ENCODE assay signal across 8 cellular contexts in genomic region chr10:99734111-99734510, GRCh38. TPM values are rescaled to one million over a fixed set of nuclear protein-coding genes. Genes with fewer than 3 reads are reported as not detected.
DNase-seq lines count a peak whose midpoint lies in the region; ATAC-seq and TF ChIP-seq lines count a peak whose summit lies in the region.
"Not testable (repeated sequence)": the region's sequence is repeated elsewhere in the genome, so short reads cannot be mapped to it uniquely, and the experiment has no call there.

No MANE protein-coding gene starts in this region.

- H4K8ac ChIP-seq in mesenchymal stem cell (ENCODE audit: low read length) = not testable (repeated sequence)

- RAD21 ChIA-PET in HCT116 (lab: Charles Lee; ENCODE audit: low non-redundant PET in 1 of 2, low total read pairs in 2 of 2, uncharacterized antibody in 2 of 2, unreplicated experiment in 2 of 2) = not testable (repeated sequence)

- H3K4me3 ChIP-seq in CD4-positive, CD25-positive, alpha-beta regulatory T cell (ENCODE audit: low read depth, low read length); HCT116 (replicated peaks in 1 of 2; ENCODE audit: low read depth in 1 of 2, low read length in 2 of 2); SU-DHL-6 (ENCODE audit: insufficient read depth, low read length, poor library complexity, severe bottlenecking): not testable (repeated sequence)
- H3K4me3 ChIP-seq in mesenchymal stem cell (ENCODE audit: insufficient read depth in 1 of 2, low read depth in 1 of 2, low read length in 2 of 2) = peak overlapping the region in 1 of 2 experiments; percentile 98
- H3K4me3 ChIP-seq in psoas muscle = peak overlapping the region; percentile 95

- H4K20me1 ChIP-seq in HCT116 (ENCODE audit: insufficient read depth); SU-DHL-6 (ENCODE audit: low read depth, low read length): not testable (repeated sequence)

- WGBS in mesenchymal stem cell = 99% methylated on average over 7 of the region's 10 CpGs
- WGBS in psoas muscle, 3 donors = 49 to 90% (median 58%) methylated on average over 10 of the region's 10 CpGs

- TF ChIP-seq RAD21 in HCT116 (IDR thresholded peaks at IDR 0.05; ENCODE audit: low read depth) = not testable (repeated sequence)

- H3K9me3 Mint-ChIP-seq in CD4-positive, CD25-positive, alpha-beta regulatory T cell; activated T-helper 17 cell treated with anti-CD3 and anti-CD28 coated beads, Interleukin-2, amount 50 U/mL, for 72 hours; dendritic cell treated with granulocyte-macrophage colony-stimulating factor and Interleukin-4, amounts not matched to agents 40 ng/mL and 50 ng/mL, for 4 days; type B pancreatic cell: not testable (repeated sequence)

- H3K36me3 Mint-ChIP-seq in CD4-positive, CD25-positive, alpha-beta regulatory T cell = peaks cover 26% of the 10 kb centered on the region
- peaks cover 67% of the 10 kb centered on the region for H3K36me3 Mint-ChIP-seq in activated T-helper 17 cell treated with anti-CD3 and anti-CD28 coated beads, Interleukin-2, amount 50 U/mL, for 72 hours (ENCODE audit: low read depth)
- H3K36me3 Mint-ChIP-seq in dendritic cell treated with granulocyte-macrophage colony-stimulating factor and Interleukin-4, amounts not matched to agents 40 ng/mL and 50 ng/mL, for 4 days (ENCODE audit: low read depth) = peaks cover 56% of the 10 kb centered on the region
- peaks cover 27% of the 10 kb centered on the region for H3K36me3 Mint-ChIP-seq in type B pancreatic cell

- not testable (repeated sequence) for H3K23ac ChIP-seq in mesenchymal stem cell (ENCODE audit: low read length in 2 of 2)

- not testable (repeated sequence) for H3K4me2 ChIP-seq in HCT116 (ENCODE audit: low read length); mesenchymal stem cell (ENCODE audit: low read length, poor library complexity, severe bottlenecking)
- H3K4me2 ChIP-seq in SU-DHL-6 (ENCODE audit: low read depth, low read length, poor library complexity, severe bottlenecking) = peak overlapping the region; percentile 88

- intact Hi-C loops in HCT116 (cut with micrococcal nuclease) = loop anchor here (5.0 to 10.0 kb wide), 2 partner anchors 302 to 451 kb away; partner anchors contain the start of genes ERLIN1 and GOT1
- intact Hi-C loops in dendritic cell treated with granulocyte-macrophage colony-stimulating factor and Interleukin-4, amounts not matched to agents 40 ng/mL and 50 ng/mL, for 4 days (cut with micrococcal nuclease); psoas muscle (cut with DNase I): not testable (repeated sequence)

- CTCF ChIA-PET in HCT116 (lab: Charles Lee) = interaction anchor here (1.8 kb wide), 1 partner anchor 24 kb away, joined by 4 read pairs; no protein-coding TSS in a partner anchor

- ATAC-seq in CD4-positive, CD25-positive, alpha-beta regulatory T cell (ENCODE audit: low read depth in 2 of 2); HCT116; activated T-helper 17 cell treated with anti-CD3 and anti-CD28 coated beads, Interleukin-2, amount 50 U/mL, for 72 hours (replicated peaks); psoas muscle: not testable (repeated sequence)

- H3K18ac ChIP-seq in mesenchymal stem cell (ENCODE audit: low read depth in 1 of 2, low read length in 2 of 2) = not testable (repeated sequence)

- peaks cover 28 to 73% (median 38%) of the 10 kb centered on the region in 4 donors for H3K4me1 Mint-ChIP-seq in CD4-positive, CD25-positive, alpha-beta regulatory T cell
- H3K4me1 Mint-ChIP-seq in activated T-helper 17 cell treated with anti-CD3 and anti-CD28 coated beads, Interleukin-2, amount 50 U/mL, for 72 hours = peaks cover 20% of the 10 kb centered on the region
- peaks cover 28% of the 10 kb centered on the region for H3K4me1 Mint-ChIP-seq in dendritic cell treated with granulocyte-macrophage colony-stimulating factor and Interleukin-4, amounts not matched to agents 40 ng/mL and 50 ng/mL, for 4 days (ENCODE audit: low read depth)
- not testable (repeated sequence) for H3K4me1 Mint-ChIP-seq in type B pancreatic cell (ENCODE audit: unreplicated experiment)

- H2AFZ ChIP-seq in HCT116 (ENCODE audit: low read depth, low read length, poor library complexity, severe bottlenecking); SU-DHL-6 (ENCODE audit: low read depth, low read length, severe bottlenecking); mesenchymal stem cell (ENCODE audit: low read depth, low read length): not testable (repeated sequence)

- H2BK120ac ChIP-seq in mesenchymal stem cell (ENCODE audit: low read depth, low read length) = not testable (repeated sequence)

- H3K9me3 ChIP-seq in CD4-positive, CD25-positive, alpha-beta regulatory T cell (ENCODE audit: control insufficient read depth in 2 of 2, low read length in 2 of 2); HCT116 (ENCODE audit: control insufficient read depth in 1 of 2, insufficient read depth in 1 of 2, low read depth in 1 of 2, low read length in 2 of 2); SU-DHL-6 (ENCODE audit: insufficient read depth, low read length); mesenchymal stem cell (ENCODE audit: control insufficient read depth, low read length); psoas muscle: not testable (repeated sequence)

- peaks cover 33% of the 10 kb centered on the region for H3K4me1 ChIP-seq in CD4-positive, CD25-positive, alpha-beta regulatory T cell (ENCODE audit: control insufficient read depth, insufficient read depth, low read length, poor library complexity, severe bottlenecking)
- peaks cover 15 to 16% of the 10 kb centered on the region in 2 experiments; a peak in 3 of 4 replicates for H3K4me1 ChIP-seq in HCT116 (ENCODE audit: control insufficient read depth in 1 of 2, insufficient read depth in 2 of 2, low read length in 2 of 2)
- H3K4me1 ChIP-seq in mesenchymal stem cell (ENCODE audit: control insufficient read depth, insufficient read depth, low read depth, low read length) = peaks cover 11% of the 10 kb centered on the region
- peaks cover 54% of the 10 kb centered on the region for H3K4me1 ChIP-seq in psoas muscle

- TF ChIP-seq CTCF in HCT116 (IDR thresholded peaks at IDR 0.05 in 2 of 3, conservative IDR thresholded peaks at IDR 0.05 in 1 of 3; ENCODE audit: borderline replicate concordance in 1 of 3, insufficient read depth in 1 of 3, low read depth in 2 of 3, low read length in 2 of 3); SU-DHL-6 (IDR thresholded peaks at IDR 0.05; ENCODE audit: insufficient read depth, low read length, poor library complexity, severe bottlenecking); psoas muscle (IDR thresholded peaks at IDR 0.05); type B pancreatic cell (conservative IDR thresholded peaks at IDR 0.05): not testable (repeated sequence)

- not testable (repeated sequence) for H3K9ac ChIP-seq in HCT116 (ENCODE audit: low read length)
- 0 out of 2 replicates have a peak overlapping the region, but pooled peaks have one; percentile 5 for H3K9ac ChIP-seq in SU-DHL-6 (ENCODE audit: low read length)
- peak overlapping the region; percentile 98 for H3K9ac ChIP-seq in mesenchymal stem cell (ENCODE audit: low read length)

- H2BK12ac ChIP-seq in mesenchymal stem cell (ENCODE audit: low read length in 2 of 2) = not testable (repeated sequence)

- peak overlapping the region in 3 of 4 donors; percentile 41 to 96 (median 88) for H3K4me3 Mint-ChIP-seq in CD4-positive, CD25-positive, alpha-beta regulatory T cell
- H3K4me3 Mint-ChIP-seq in activated T-helper 17 cell treated with anti-CD3 and anti-CD28 coated beads, Interleukin-2, amount 50 U/mL, for 72 hours = peak overlapping the region; percentile 100
- not testable (repeated sequence) for H3K4me3 Mint-ChIP-seq in dendritic cell treated with granulocyte-macrophage colony-stimulating factor and Interleukin-4, amounts not matched to agents 40 ng/mL and 50 ng/mL, for 4 days; type B pancreatic cell

- not testable (repeated sequence) for H2BK5ac ChIP-seq in mesenchymal stem cell (ENCODE audit: low read depth, low read length, poor library complexity, severe bottlenecking)

- H3K27ac ChIP-seq in CD4-positive, CD25-positive, alpha-beta regulatory T cell (ENCODE audit: insufficient read depth, low read length, poor library complexity, severe bottlenecking); SU-DHL-6 (ENCODE audit: low read depth, low read length); mesenchymal stem cell (ENCODE audit: low read length, poor library complexity, severe bottlenecking): not testable (repeated sequence)
- H3K27ac ChIP-seq in HCT116 (ENCODE audit: low read depth, low read length) (peak overlapping the region; percentile 99), psoas muscle (peak overlapping the region; percentile 98)

- peaks cover 86% of the 10 kb centered on the region for H3K79me2 ChIP-seq in HCT116 (ENCODE audit: insufficient read depth, low read length)
- peaks cover 56% of the 10 kb centered on the region for H3K79me2 ChIP-seq in SU-DHL-6 (ENCODE audit: insufficient read depth, low read length)

- not testable (repeated sequence) for H4K91ac ChIP-seq in mesenchymal stem cell (ENCODE audit: low read length)

- POLR2A ChIA-PET in HCT116 (lab: Charles Lee) = not testable (repeated sequence)

- peaks cover 17% of the 10 kb centered on the region for H3K36me3 ChIP-seq in CD4-positive, CD25-positive, alpha-beta regulatory T cell (ENCODE audit: control insufficient read depth, insufficient read depth, low read length)
- H3K36me3 ChIP-seq in HCT116 (ENCODE audit: control insufficient read depth in 1 of 2, insufficient read depth in 2 of 2, low read length in 2 of 2) (peaks cover 28 to 33% of the 10 kb centered on the region in 2 experiments), SU-DHL-6 (ENCODE audit: low read length) (peaks cover 29% of the 10 kb centered on the region), mesenchymal stem cell (ENCODE audit: control insufficient read depth in 1 of 2, insufficient read depth in 2 of 2, low read depth in 1 of 2, low read length in 2 of 2) (peaks cover 7 to 44% of the 10 kb centered on the region in 2 experiments), psoas muscle (ENCODE audit: insufficient read depth in 1 of 2, low read depth in 1 of 2) (peaks cover 0 to 37% of the 10 kb centered on the region in 2 donors)

- not testable (repeated sequence) for H3K9me2 ChIP-seq in HCT116 (ENCODE audit: insufficient read depth); SU-DHL-6 (replicated peaks; ENCODE audit: insufficient read depth, low read length)

- H2BK15ac ChIP-seq in mesenchymal stem cell (ENCODE audit: low read depth, poor library complexity, severe bottlenecking) = not testable (repeated sequence)

- H2AK5ac ChIP-seq in mesenchymal stem cell (ENCODE audit: low read length, severe bottlenecking) = not testable (repeated sequence)

- TF ChIP-seq POLR2A in HCT116 (IDR thresholded peaks at IDR 0.05; ENCODE audit: borderline replicate concordance, extremely low read depth, insufficient read depth, insufficient read length) = not testable (repeated sequence)

- not testable (repeated sequence) for BruUV-seq in HCT116 (replicated peaks; lab: Mats Ljungman, UMichigan)

- H3K27me3 Mint-ChIP-seq in CD4-positive, CD25-positive, alpha-beta regulatory T cell; activated T-helper 17 cell treated with anti-CD3 and anti-CD28 coated beads, Interleukin-2, amount 50 U/mL, for 72 hours; dendritic cell treated with granulocyte-macrophage colony-stimulating factor and Interleukin-4, amounts not matched to agents 40 ng/mL and 50 ng/mL, for 4 days; type B pancreatic cell: not testable (repeated sequence)

- H3K27me3 ChIP-seq in CD4-positive, CD25-positive, alpha-beta regulatory T cell (ENCODE audit: control insufficient read depth, insufficient read depth, low read length); HCT116 (ENCODE audit: insufficient read depth, low read length); SU-DHL-6 (ENCODE audit: low read length); mesenchymal stem cell (ENCODE audit: control insufficient read depth in 1 of 2, insufficient read depth in 1 of 2, low read length in 2 of 2); psoas muscle (ENCODE audit: insufficient read depth in 3 of 3, low read length in 2 of 3): not testable (repeated sequence)

- H3K14ac ChIP-seq in mesenchymal stem cell (ENCODE audit: low read length in 2 of 2) = not testable (repeated sequence)

- H3K27ac Mint-ChIP-seq in CD4-positive, CD25-positive, alpha-beta regulatory T cell; activated T-helper 17 cell treated with anti-CD3 and anti-CD28 coated beads, Interleukin-2, amount 50 U/mL, for 72 hours: not testable (repeated sequence)
- peak overlapping the region; percentile 4 for H3K27ac Mint-ChIP-seq in dendritic cell treated with granulocyte-macrophage colony-stimulating factor and Interleukin-4, amounts not matched to agents 40 ng/mL and 50 ng/mL, for 4 days
- peak overlapping the region; percentile 74 for H3K27ac Mint-ChIP-seq in type B pancreatic cell

- not testable (repeated sequence) for H3K4ac ChIP-seq in mesenchymal stem cell (ENCODE audit: low read depth in 1 of 2, low read length in 2 of 2)

- peaks cover 15% of the 10 kb centered on the region for H3K79me1 ChIP-seq in mesenchymal stem cell (replicated peaks; ENCODE audit: low read length, poor library complexity, severe bottlenecking)

- DNase-seq in CD4-positive, CD25-positive, alpha-beta regulatory T cell; HCT116 (ENCODE audit: low read depth, low spot score); mesenchymal stem cell; type B pancreatic cell (ENCODE audit: extremely low spot score, unreplicated experiment): not testable (repeated sequence)
- peak in 1 of 2 donors; percentile 18 for DNase-seq in psoas muscle

- H3F3A ChIP-seq in SU-DHL-6 (ENCODE audit: insufficient read depth) = not testable (repeated sequence)

RNA-seq across cellular contexts. Expression of gene CUTC, which starts 2.1 kb away (rescaled TPM):
- 21.8 TPM for total RNA-seq in CD4-positive, CD25-positive, alpha-beta regulatory T cell
- polyA plus RNA-seq in CD4-positive, CD25-positive, alpha-beta regulatory T cell = 10 to 100 TPM; 62.7 to 81.0 (median 76.9) TPM
- 53.6 TPM for total RNA-seq in HCT116 (2021; ENCODE audit: unreplicated experiment)
- polyA plus RNA-seq in HCT116 (2012) = 39.1 and 51.8 TPM in 2 replicates
- total RNA-seq in activated T-helper 17 cell treated with anti-CD3 and anti-CD28 coated beads, Interleukin-2, amount 50 U/mL, for 72 hours = 10 to 100 TPM; 25.6 to 30.9 TPM
- 11.2 TPM for polyA plus RNA-seq in mesenchymal stem cell (2013, experiment 1 of 2)
- 11.2 TPM for polyA plus RNA-seq in mesenchymal stem cell (2013, experiment 2 of 2)
- total RNA-seq in psoas muscle = 100 to 1,000 TPM; 108 to 179 (median 133) TPM
- polyA plus RNA-seq in psoas muscle = 100 to 1,000 TPM in 2 of 3 donors, 10 to 100 TPM in 1; 52.8 to 167 (median 112) TPM
- total RNA-seq in type B pancreatic cell (ENCODE audit: low replicate concordance) = 11.8 and 13.7 TPM in 2 replicates

RNA-seq across cellular contexts. Expression of gene COX15, which starts 2.2 kb away (rescaled TPM):
- total RNA-seq in CD4-positive, CD25-positive, alpha-beta regulatory T cell = 18.0 TPM
- polyA plus RNA-seq in CD4-positive, CD25-positive, alpha-beta regulatory T cell = 10 to 100 TPM; 36.0 to 42.3 (median 37.5) TPM
- total RNA-seq in HCT116 (2021; ENCODE audit: unreplicated experiment) (79.6 TPM), psoas muscle (10 to 100 TPM; 25.9 to 59.4 (median 39.4) TPM), type B pancreatic cell (ENCODE audit: low replicate concordance) (36.1 and 46.5 TPM in 2 replicates)
- polyA plus RNA-seq in HCT116 (2012) = 29.8 and 41.4 TPM in 2 replicates
- 10 to 100 TPM; 36.7 to 43.0 TPM for total RNA-seq in activated T-helper 17 cell treated with anti-CD3 and anti-CD28 coated beads, Interleukin-2, amount 50 U/mL, for 72 hours
- 13.5 TPM for polyA plus RNA-seq in mesenchymal stem cell (2013, experiment 1 of 2)
- 13.4 TPM for polyA plus RNA-seq in mesenchymal stem cell (2013, experiment 2 of 2)
- 10 to 100 TPM; 12.7 to 43.9 (median 12.8) TPM for polyA plus RNA-seq in psoas muscle

RNA-seq across cellular contexts. Expression of gene ABCC2, which starts 48.3 kb away (rescaled TPM):
- 3.6 TPM for total RNA-seq in CD4-positive, CD25-positive, alpha-beta regulatory T cell
- under 1 TPM; 0.31 to 0.47 (median 0.40) TPM for polyA plus RNA-seq in CD4-positive, CD25-positive, alpha-beta regulatory T cell
- 88.2 TPM for total RNA-seq in HCT116 (2021; ENCODE audit: unreplicated experiment)
- 8.1 and 12.2 TPM in 2 replicates for polyA plus RNA-seq in HCT116 (2012)
- 1 to 10 TPM; 2.4 to 3.2 TPM for total RNA-seq in activated T-helper 17 cell treated with anti-CD3 and anti-CD28 coated beads, Interleukin-2, amount 50 U/mL, for 72 hours
- 0.58 TPM for polyA plus RNA-seq in mesenchymal stem cell (2013, experiment 1 of 2)
- 0.42 TPM for polyA plus RNA-seq in mesenchymal stem cell (2013, experiment 2 of 2)
- 1 to 10 TPM in 1 of 4 donors, under 1 TPM in 3; 0.61 to 2.3 (median 0.71) TPM for total RNA-seq in psoas muscle
- polyA plus RNA-seq in psoas muscle = 1 to 10 TPM in 1 of 3 donors, under 1 TPM in 2; 0.23 to 2.0 (median 0.48) TPM
- 11.0 and 64.0 TPM in 2 replicates for total RNA-seq in type B pancreatic cell (ENCODE audit: low replicate concordance)
